In genomic region chr1:54934081-54934480, GRCh38 we compare ENCODE assay signal across 6 cellular contexts. TPM values are rescaled to one million over a fixed set of nuclear protein-coding genes. Genes with fewer than 3 reads are reported as not detected.
"Had no signal": no experiment of that assay in that cellular context is flagged by ENCODE, and none has a peak within 500 bp of the region (broad histone marks: within the 10 kb centered on the region; RNA-seq: fewer than 3 reads in every experiment).

No MANE protein-coding gene starts in this region.

RNA-seq across cellular contexts. Expression of gene TMEM61, which starts 46.3 kb away (rescaled TPM):
- total RNA-seq: activated CD8-positive, alpha-beta T cell treated with anti-CD3 and anti-CD28 coated beads for 36 hours; activated naive CD8-positive, alpha-beta T cell treated with anti-CD3 and anti-CD28 coated beads for 36 hours; activated T-cell treated with anti-CD3 and anti-CD28 coated beads, Interleukin-2, amount 50 U/mL, for 72 hours; LHCN-M2; M059J; Right ventricle myocardium inferior had no signal
